8 cellular contexts compared by ENCODE assay signal in the genomic region with DNA sequence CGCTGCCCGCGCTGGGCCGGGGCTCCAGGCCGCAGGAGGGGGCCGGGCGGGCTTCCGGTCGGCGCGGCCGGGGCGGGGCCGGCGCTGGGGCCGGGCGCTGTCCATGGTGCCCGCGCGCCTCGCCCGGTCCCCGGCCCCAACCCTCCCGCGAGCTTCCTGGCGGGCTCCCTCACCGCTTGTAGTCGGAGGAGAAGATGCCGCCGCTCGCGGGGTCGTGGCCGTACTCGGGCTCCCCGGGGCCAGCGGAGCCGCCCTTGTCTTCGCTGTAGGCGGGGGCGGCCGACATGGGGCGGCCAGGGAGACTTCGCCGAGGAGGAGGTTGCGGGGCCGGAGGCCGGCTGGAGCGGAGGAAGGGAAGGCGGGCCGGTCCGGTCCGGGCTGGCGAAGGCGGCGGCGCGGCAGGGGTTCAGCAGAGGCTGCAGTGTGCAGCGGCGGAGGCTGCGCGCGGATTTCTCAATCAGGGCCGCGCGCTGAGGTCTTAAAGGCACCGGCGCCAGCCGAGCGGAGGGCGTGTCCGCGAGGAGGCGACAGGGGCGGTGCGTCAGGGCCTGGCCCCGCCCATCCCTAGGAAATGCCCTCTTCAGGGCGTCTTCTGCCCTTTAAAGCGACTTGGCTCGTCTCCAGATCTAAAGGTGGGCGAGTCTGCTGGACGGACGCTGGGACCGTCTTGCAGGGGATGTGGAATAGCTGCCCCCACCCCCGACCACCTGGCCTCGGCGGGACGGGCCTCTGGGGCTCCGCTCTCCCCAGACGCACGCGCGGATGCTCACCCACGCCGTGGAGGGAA. TPM values are rescaled to one million over a fixed set of nuclear protein-coding genes. Genes with fewer than 3 reads are reported as not detected.
A peak's percentile ranks its signal among the peaks of the same experiment; 100 is the strongest.
DNase-seq lines count a peak whose midpoint lies in the region; ATAC-seq and TF ChIP-seq lines count a peak whose summit lies in the region.

A gene with protein sequence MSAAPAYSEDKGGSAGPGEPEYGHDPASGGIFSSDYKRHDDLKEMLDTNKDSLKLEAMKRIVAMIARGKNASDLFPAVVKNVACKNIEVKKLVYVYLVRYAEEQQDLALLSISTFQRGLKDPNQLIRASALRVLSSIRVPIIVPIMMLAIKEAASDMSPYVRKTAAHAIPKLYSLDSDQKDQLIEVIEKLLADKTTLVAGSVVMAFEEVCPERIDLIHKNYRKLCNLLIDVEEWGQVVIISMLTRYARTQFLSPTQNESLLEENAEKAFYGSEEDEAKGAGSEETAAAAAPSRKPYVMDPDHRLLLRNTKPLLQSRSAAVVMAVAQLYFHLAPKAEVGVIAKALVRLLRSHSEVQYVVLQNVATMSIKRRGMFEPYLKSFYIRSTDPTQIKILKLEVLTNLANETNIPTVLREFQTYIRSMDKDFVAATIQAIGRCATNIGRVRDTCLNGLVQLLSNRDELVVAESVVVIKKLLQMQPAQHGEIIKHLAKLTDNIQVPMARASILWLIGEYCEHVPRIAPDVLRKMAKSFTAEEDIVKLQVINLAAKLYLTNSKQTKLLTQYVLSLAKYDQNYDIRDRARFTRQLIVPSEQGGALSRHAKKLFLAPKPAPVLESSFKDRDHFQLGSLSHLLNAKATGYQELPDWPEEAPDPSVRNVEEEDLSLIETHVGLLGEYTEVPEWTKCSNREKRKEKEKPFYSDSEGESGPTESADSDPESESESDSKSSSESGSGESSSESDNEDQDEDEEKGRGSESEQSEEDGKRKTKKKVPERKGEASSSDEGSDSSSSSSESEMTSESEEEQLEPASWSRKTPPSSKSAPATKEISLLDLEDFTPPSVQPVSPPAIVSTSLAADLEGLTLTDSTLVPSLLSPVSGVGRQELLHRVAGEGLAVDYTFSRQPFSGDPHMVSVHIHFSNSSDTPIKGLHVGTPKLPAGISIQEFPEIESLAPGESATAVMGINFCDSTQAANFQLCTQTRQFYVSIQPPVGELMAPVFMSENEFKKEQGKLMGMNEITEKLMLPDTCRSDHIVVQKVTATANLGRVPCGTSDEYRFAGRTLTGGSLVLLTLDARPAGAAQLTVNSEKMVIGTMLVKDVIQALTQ (minus strand): TSS at position 455 of the 787 bp plus-strand sequence. CDS start 169 bp downstream, at position 286.

- 1% methylated on average over 95 of the region's 95 CpGs for WGBS in ectodermal cell, 2 experiments

- no peaks in the 10 kb centered on the region for H3K27me3 Mint-ChIP-seq in activated CD4-positive, alpha-beta memory T cell treated with anti-CD3 and anti-CD28 coated beads, Interleukin-2, amount 10 ng/mL, durations not matched to agents 7 days and 5 days

- peak within 1 kb of the TSS; percentile 51 for H3K4me3 ChIP-seq in ectodermal cell (ENCODE audit: insufficient read depth, low read depth, low read length)

- H3K9me3 ChIP-seq in ectodermal cell (ENCODE audit: control insufficient read depth, low read length), result no peaks in the 10 kb centered on the region

- TF ChIP-seq CTCF in AG09319 (IDR thresholded peaks at IDR 0.05; ENCODE audit: low read depth, low read length), result no peak

- CTCF ChIA-PET in activated CD4-positive, alpha-beta memory T cell treated with anti-CD3 and anti-CD28 coated beads, Interleukin-2, amount 10 ng/mL, durations not matched to agents 7 days and 5 days (lab: Charles Lee), result interaction anchor here (0.6 to 1.1 kb wide), 2 partner anchors 101 to 123 kb away, joined by 3 read pairs; no protein-coding TSS in a partner anchor

- H3K27ac Mint-ChIP-seq in activated CD4-positive, alpha-beta memory T cell treated with anti-CD3 and anti-CD28 coated beads, Interleukin-2, amount 10 ng/mL, durations not matched to agents 7 days and 5 days, result no peak within 1 kb of the TSS

- H3K27ac ChIP-seq in ectodermal cell (ENCODE audit: insufficient read depth, low read depth, low read length, poor library complexity, severe bottlenecking), result no peak within 1 kb of the TSS

- DNase-seq in AG09319 (ENCODE audit: extremely low read depth, low read depth) (peak; percentile 23), NCI-H748 (lab: John Stamatoyannopoulos, UW; ENCODE audit: unreplicated experiment) (peak; percentile 89), lung microvascular endothelial cell (ENCODE audit: low read depth in 2 of 2) (peak; percentile 51)
- peak; percentile 74 for DNase-seq in activated CD4-positive, alpha-beta memory T cell treated with anti-CD3 and anti-CD28 coated beads, Interleukin-2, amount 10 ng/mL, durations not matched to agents 7 days and 5 days
- DNase-seq in stimulated activated CD4-positive, alpha-beta T cell treated with anti-CD3 and anti-CD28 coated beads, TNF-alpha, amount 100 ng/mL, for 24 hours (ENCODE audit: low read depth in 3 of 3), result peak; percentile 39 to 74 (median 52)

- no peaks in the 10 kb centered on the region for H3K4me1 Mint-ChIP-seq in activated CD4-positive, alpha-beta memory T cell treated with anti-CD3 and anti-CD28 coated beads, Interleukin-2, amount 10 ng/mL, durations not matched to agents 7 days and 5 days

- ATAC-seq in GM19324 (IDR thresholded peaks at IDR 0.05; ENCODE audit: low FRiP score, unreplicated experiment), result peak; percentile 90
- ATAC-seq in HG03457 (IDR thresholded peaks at IDR 0.05; ENCODE audit: unreplicated experiment), result peak; percentile 96

- peaks cover 26% of the 10 kb centered on the region for H3K27me3 ChIP-seq in ectodermal cell (ENCODE audit: control insufficient read depth, insufficient read depth, low read length, poor library complexity, severe bottlenecking)

- H3K9me3 Mint-ChIP-seq in activated CD4-positive, alpha-beta memory T cell treated with anti-CD3 and anti-CD28 coated beads, Interleukin-2, amount 10 ng/mL, durations not matched to agents 7 days and 5 days, result no peaks in the 10 kb centered on the region

- no peaks in the 10 kb centered on the region for H3K36me3 ChIP-seq in ectodermal cell (ENCODE audit: control insufficient read depth, insufficient read depth, low read length)

- no peaks in the 10 kb centered on the region for H3K4me1 ChIP-seq in ectodermal cell (ENCODE audit: control insufficient read depth, insufficient read depth, low read length)

- peak within 1 kb of the TSS; percentile 45 for H3K4me3 Mint-ChIP-seq in activated CD4-positive, alpha-beta memory T cell treated with anti-CD3 and anti-CD28 coated beads, Interleukin-2, amount 10 ng/mL, durations not matched to agents 7 days and 5 days

- no peaks in the 10 kb centered on the region for H3K36me3 Mint-ChIP-seq in activated CD4-positive, alpha-beta memory T cell treated with anti-CD3 and anti-CD28 coated beads, Interleukin-2, amount 10 ng/mL, durations not matched to agents 7 days and 5 days (ENCODE audit: low read depth)

- POLR2A ChIA-PET in activated CD4-positive, alpha-beta memory T cell treated with anti-CD3 and anti-CD28 coated beads, Interleukin-2, amount 10 ng/mL, durations not matched to agents 7 days and 5 days (lab: Charles Lee), result interaction anchor here (0.6 to 1.4 kb wide), 3 partner anchors 40 to 359 kb away, joined by 3 to 4 read pairs (median 4); no protein-coding TSS in a partner anchor

RNA-seq across cellular contexts. Expression of the gene that starts here (rescaled TPM):
- total RNA-seq in activated CD4-positive, alpha-beta memory T cell treated with anti-CD3 and anti-CD28 coated beads, Interleukin-2, amount 10 ng/mL, durations not matched to agents 7 days and 5 days, result not detected
- polyA plus RNA-seq in ectodermal cell (2013, experiment 1 of 4), result 1.1 TPM
- 1.4 TPM for polyA plus RNA-seq in ectodermal cell (2013, experiment 2 of 4)
- polyA plus RNA-seq in ectodermal cell (2013, experiment 3 of 4), result 4.3 TPM
- 2.1 TPM for polyA plus RNA-seq in ectodermal cell (2013, experiment 4 of 4)
- total RNA-seq in lung microvascular endothelial cell, result not detected in 2 replicates

Comparison
In these comparisons a context has a peak if more than half of its experiments do, and no peak if none do; other contexts are left out.
1. Peak in DNase-seq in activated CD4-positive, alpha-beta memory T cell treated with anti-CD3 and anti-CD28 coated beads, Interleukin-2, amount 10 ng/mL, durations not matched to agents 7 days and 5 days; RNA of the gene not detected or under 1 TPM.
2. Peak in DNase-seq in lung microvascular endothelial cell; RNA of the gene not detected or under 1 TPM.
3. DNase-seq: peak in every context shown above with its lines; median percentile 89 in NCI-H748; 74 in activated CD4-positive, alpha-beta memory T cell treated with anti-CD3 and anti-CD28 coated beads, Interleukin-2, amount 10 ng/mL, durations not matched to agents 7 days and 5 days; 52 in stimulated activated CD4-positive, alpha-beta T cell treated with anti-CD3 and anti-CD28 coated beads, TNF-alpha, amount 100 ng/mL, for 24 hours; 51 in lung microvascular endothelial cell; 23 in AG09319.